ENCODE assay signal across 1 cellular context in genomic region chr4:47836655-47837581, GRCh38.
TF ChIP-seq lines count a peak whose summit lies in the region.

No MANE protein-coding gene starts in this region.

TF ChIP-seq in HepG2, 621 proteins besides CTCF, POLR2A, EP300 and RAD21 (continued from another document):
- TF ChIP-seq ZBTB37 (CRISPR knock-in tag; IDR thresholded peaks at IDR 0.05) (no peak), THAP11 (CRISPR knock-in tag; IDR thresholded peaks at IDR 0.05) (peak; percentile 41; the same call in 1 of the 2 replicates), ZBTB25 (CRISPR knock-in tag; IDR thresholded peaks at IDR 0.05) (no peak), HOXA5 (CRISPR knock-in tag; IDR thresholded peaks at IDR 0.05) (peak; percentile 39; the same call in 1 of the 2 replicates), MAX (IDR thresholded peaks at IDR 0.05) (0 out of 2 replicates have a peak, but pooled peaks have one; percentile 20), ZFP90 (CRISPR knock-in tag; IDR thresholded peaks at IDR 0.05; ENCODE audit: borderline replicate concordance) (peak; percentile 60), ZNF274 (CRISPR knock-in tag; IDR thresholded peaks at IDR 0.05) (no peak), ZNF292 (CRISPR knock-in tag; IDR thresholded peaks at IDR 0.05; ENCODE audit: borderline replicate concordance, low read depth) (0 out of 2 replicates have a peak, but pooled peaks have one; percentile 23), TMF1 (CRISPR knock-in tag; IDR thresholded peaks at IDR 0.05; ENCODE audit: low read depth) (0 out of 2 replicates have a peak, but pooled peaks have one; percentile 42), PATZ1 (CRISPR knock-in tag; IDR thresholded peaks at IDR 0.05) (peak; percentile 21; the same call in 1 of the 2 replicates), MYPOP (CRISPR knock-in tag; IDR thresholded peaks at IDR 0.05) (0 out of 2 replicates have a peak, but pooled peaks have one; percentile 26), MNT (IDR thresholded peaks at IDR 0.05) (no peak), ZNF343 (CRISPR knock-in tag; IDR thresholded peaks at IDR 0.05) (no peak), SIN3B (IDR thresholded peaks at IDR 0.05; ENCODE audit: low read length) (no peak), MEIS1 (CRISPR knock-in tag; IDR thresholded peaks at IDR 0.05; ENCODE audit: borderline replicate concordance) (0 out of 2 replicates have a peak, but pooled peaks have one; percentile 23), HNRNPH1 (optimal IDR thresholded peaks at IDR 0.05; ENCODE audit: low read depth, low read length) (no peak), RBFOX2 (IDR thresholded peaks at IDR 0.05; ENCODE audit: low read depth, low read length) (peak; percentile 48), JUN (CRISPR knock-in tag; IDR thresholded peaks at IDR 0.05) (no peak)
